In genomic region chr10:127910464-127910770, GRCh38 we compare ENCODE assay signal across 21 cellular contexts. TPM values are rescaled to one million over a fixed set of nuclear protein-coding genes. Genes with fewer than 3 reads are reported as not detected.
A peak's percentile ranks its signal among the peaks of the same experiment; 100 is the strongest.
DNase-seq lines count a peak whose midpoint lies in the region; FAIRE-seq and TF ChIP-seq lines count a peak whose summit lies in the region.
"Had no signal": no experiment of that assay in that cellular context is flagged by ENCODE, and none has a peak within 500 bp of the region (broad histone marks: within the 10 kb centered on the region; RNA-seq: fewer than 3 reads in every experiment).

No MANE protein-coding gene starts in this region.

- peaks cover 28% of the 10 kb centered on the region for H3K4me1 ChIP-seq in ACC112 (ENCODE audit: control insufficient read depth, insufficient read depth, low read length, unreplicated experiment)
- H3K4me1 ChIP-seq: SJCRH30 had no signal

- H3K27ac Mint-ChIP-seq in neural crest cell (ENCODE audit: unreplicated experiment): peak overlapping the region; percentile 21
- H3K27ac Mint-ChIP-seq: CD8-positive, alpha-beta T cell had no signal

- TF ChIP-seq CTCF in bronchial epithelial cell (IDR thresholded peaks at IDR 0.05; ENCODE audit: insufficient read depth, low read length, severe bottlenecking) (no peak), neural crest cell (conservative IDR thresholded peaks at IDR 0.05) (no peak), GM10248 (IDR thresholded peaks at IDR 0.05; ENCODE audit: control extremely low read depth, extremely low read depth, low read depth, missing control alignments) (no peak)

- CTCF ChIA-PET in GM10248 (lab: Yijun Ruan, JAX): no interaction called here

- peaks cover 7% of the 10 kb centered on the region for H3K27me3 Mint-ChIP-seq in neural crest cell (ENCODE audit: low read depth)

- H3K4me1 Mint-ChIP-seq in neural crest cell: peaks cover 26% of the 10 kb centered on the region

- DNase-seq in LHCN-M2 (ENCODE audit: low read depth) (peak; percentile 22), bronchial epithelial cell (ENCODE audit: low read depth) (no peak), neural crest cell (ENCODE audit: low read depth, low spot score) (no peak), GM10248 (ENCODE audit: extremely low spot score) (no peak), HK-2 (ENCODE audit: unreplicated experiment) (no peak), NCI-H2196 treated with DMSO at 0.1 percent for 48 hours (lab: John Stamatoyannopoulos, UW; ENCODE audit: unreplicated experiment) (no peak)
- no peak for DNase-seq in activated naive CD4-positive, alpha-beta T cell treated with anti-CD3 and anti-CD28 coated beads, Interleukin-2, amount 50 U/mL, for 16 hours
- DNase-seq: CD8-positive, alpha-beta T cell; DMS79; NCI-H1105 treated with DMSO at 0.1 percent for 48 hours; NCI-H1694 treated with DMSO at 0.1 percent for 48 hours; NCI-H510A; NCI-H748 treated with DMSO at 0.1 percent for 48 hours; OCI-M1; SJCRH30 had no signal

- peak overlapping the region; percentile 74 for H3K27ac ChIP-seq in ACC112 (ENCODE audit: low read depth, low read length)
- H3K27ac ChIP-seq: A549; BLaER1 treated with 17β-estradiol and CSF1 and Interleukin-3, amounts not matched to agents 10 nM and 100 nM; RWPE1; SJCRH30 had no signal

- no peaks in the 10 kb centered on the region for H3K27me3 ChIP-seq in ACC112 (ENCODE audit: insufficient read depth, low read length)
- no peaks in the 10 kb centered on the region for H3K27me3 ChIP-seq in bronchial epithelial cell (ENCODE audit: control insufficient read depth, insufficient read depth, low read length)
- H3K27me3 ChIP-seq: SJCRH30 had no signal

- no peak overlapping the region for H2AFZ ChIP-seq in ACC112 (ENCODE audit: low read length, unreplicated experiment)

- no peaks in the 10 kb centered on the region for H3K9me3 Mint-ChIP-seq in neural crest cell
- H3K9me3 Mint-ChIP-seq: CD8-positive, alpha-beta T cell had no signal

- H3K36me3 ChIP-seq in ACC112 (ENCODE audit: insufficient read depth, low read length): no peaks in the 10 kb centered on the region
- H3K36me3 ChIP-seq in bronchial epithelial cell (ENCODE audit: control insufficient read depth, insufficient read depth, low read length): no peaks in the 10 kb centered on the region
- H3K36me3 ChIP-seq: SJCRH30 had no signal

- no peaks in the 10 kb centered on the region for H3K36me3 Mint-ChIP-seq in neural crest cell (ENCODE audit: low read depth)
- H3K36me3 Mint-ChIP-seq: CD8-positive, alpha-beta T cell had no signal

- H3K4me3 ChIP-seq in ACC112 (ENCODE audit: low read depth, low read length): no peak overlapping the region
- no peak overlapping the region for H3K4me3 ChIP-seq in bronchial epithelial cell (ENCODE audit: low read depth, low read length)
- H3K4me3 ChIP-seq: A549; BLaER1 treated with 17β-estradiol and CSF1 and Interleukin-3, amounts not matched to agents 10 nM and 100 nM; K562; SJCRH30 had no signal

- peaks cover 8% of the 10 kb centered on the region for H3K79me2 ChIP-seq in ACC112 (ENCODE audit: control insufficient read depth, insufficient read depth, low read length, unreplicated experiment)

- POLR2A ChIA-PET in GM10248 (lab: Yijun Ruan, JAX): no interaction called here

- H3K4me3 Mint-ChIP-seq in neural crest cell: peak overlapping the region; percentile 45
- H3K4me3 Mint-ChIP-seq: CD8-positive, alpha-beta T cell had no signal

- peak; percentile 47 for FAIRE-seq in bronchial epithelial cell (lab: Jason Lieb, UNC)
- FAIRE-seq: A549, D721Med, K562 had no signal

RNA-seq across cellular contexts. Expression of gene PTPRE, which starts 3.5 kb away (rescaled TPM):
- 5.2 and 6.8 TPM in 2 replicates for total RNA-seq in LHCN-M2 (2014; rRNA removed)
- 2.1 TPM for polyA plus RNA-seq in LHCN-M2 (2012)
- total RNA-seq in bronchial epithelial cell: 5.9 and 7.9 TPM in 2 replicates
- total RNA-seq in neural crest cell: 1.8 and 2.3 TPM in 2 replicates

RNA-seq across cellular contexts. Expression of gene CLRN3, which starts 17.7 kb away (rescaled TPM):
- total RNA-seq in LHCN-M2 (2014; rRNA removed) (not detected in 2 replicates), bronchial epithelial cell (not detected in 2 replicates), neural crest cell (not detected in 2 replicates)
- not detected for polyA plus RNA-seq in LHCN-M2 (2012)
- total RNA-seq: CD8-positive, alpha-beta T cell; K562; SJCRH30 had no signal
- polyA plus RNA-seq: K562 had no signal
